In the genomic region with DNA sequence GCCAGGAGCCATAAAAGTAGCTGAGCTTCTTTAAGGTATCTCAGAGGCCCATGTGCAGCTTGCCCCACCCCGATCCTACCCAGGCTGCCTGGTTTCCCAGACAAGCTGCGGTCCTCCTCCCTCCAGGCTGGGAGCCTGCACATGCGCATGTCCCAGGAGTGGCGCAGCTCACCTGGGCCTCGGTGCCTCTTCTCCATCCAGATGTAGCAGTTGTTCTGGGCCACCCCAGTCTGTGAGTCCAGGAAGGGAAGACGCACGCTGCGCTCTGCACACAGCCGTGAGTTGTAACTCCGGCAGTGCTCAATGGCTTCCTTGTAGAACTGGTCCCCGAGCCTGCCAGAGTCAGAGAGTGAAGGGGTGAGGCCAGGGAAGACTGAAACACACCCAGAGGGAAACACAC, we compare ENCODE assay signal across 23 cellular contexts.
"Had no signal": no experiment of that assay in that cellular context is flagged by ENCODE, and none has a peak within 500 bp of the region (broad histone marks: within the 10 kb centered on the region; RNA-seq: fewer than 3 reads in every experiment).

No MANE protein-coding gene starts in this region.

- H3K27ac Mint-ChIP-seq: activated B cell treated with CpG ODN at 0.5 μM for 24 hours; activated CD8-positive, alpha-beta T cell treated with anti-CD3 and anti-CD28 coated beads, Interleukin-2, amount 10 ng/mL, durations not matched to agents 7 days and 5 days; mesothelial cell of epicardium; T-cell had no signal

- DNase-seq: activated B cell treated with CpG ODN at 0.5 μM for 24 hours; activated CD4-positive, alpha-beta T cell treated with anti-CD3 and anti-CD28 coated beads for 4 hours; activated CD8-positive, alpha-beta memory T cell treated with anti-CD3 and anti-CD28 coated beads, Interleukin-2, amount 50 U/mL, for 4 hours; activated CD8-positive, alpha-beta T cell treated with anti-CD3 and anti-CD28 coated beads, Interleukin-2, amount 10 ng/mL, durations not matched to agents 7 days and 5 days; activated effector memory CD4-positive, alpha-beta T cell treated with Interleukin-2 at 50 U/mL for 16 hours; activated naive CD4-positive, alpha-beta T cell treated with anti-CD3 and anti-CD28 coated beads, Interleukin-2, amount 50 U/mL, for 16 hours; activated T-cell treated with anti-CD3 and anti-CD28 coated beads, Interleukin-2, amount 50 U/mL, for 48 hours; aorta; cortex of kidney; effector CD8-positive, alpha-beta T cell; foreskin fibroblast; left cardiac atrium; lower lobe of right lung; psoas muscle; right lobe of liver; stimulated activated CD4-positive, alpha-beta T cell treated with anti-CD3 and anti-CD28 coated beads, Interleukin-4, amount 100 ng/mL, for 1 hour; T-cell had no signal

- ATAC-seq: activated CD8-positive, alpha-beta T cell treated with anti-CD3 and anti-CD28 coated beads, Interleukin-2, amount 10 ng/mL, durations not matched to agents 7 days and 5 days; left cardiac atrium; lower lobe of right lung; right lobe of liver; SK-N-SH treated with all-trans-retinoic acid at 6 μM for 48 hours; T-cell had no signal

- H3K36me3 ChIP-seq: breast epithelium, lower lobe of right lung, right lobe of liver had no signal

- H3K4me3 ChIP-seq: breast epithelium, hepatocyte, lower lobe of right lung, psoas muscle, right lobe of liver, smooth muscle cell had no signal

- H3K27me3 Mint-ChIP-seq: activated B cell treated with CpG ODN at 0.5 μM for 24 hours had no signal

- H3K4me3 Mint-ChIP-seq: activated B cell treated with CpG ODN at 0.5 μM for 24 hours; activated CD8-positive, alpha-beta T cell treated with anti-CD3 and anti-CD28 coated beads, Interleukin-2, amount 10 ng/mL, durations not matched to agents 7 days and 5 days; mesothelial cell of epicardium; T-cell had no signal

- H3K27me3 ChIP-seq: breast epithelium, hepatocyte, right lobe of liver had no signal

- FAIRE-seq: endothelial cell of umbilical vein had no signal

- H3K4me1 ChIP-seq: breast epithelium, lower lobe of right lung had no signal

- H3K9me3 ChIP-seq: breast epithelium, right lobe of liver had no signal

- H3K27ac ChIP-seq: hepatocyte, lower lobe of right lung, psoas muscle, right lobe of liver had no signal
